In genomic region chr11:28833670-28834069, GRCh38 we compare ENCODE assay signal across 13 cellular contexts.
DNase-seq lines count a peak whose midpoint lies in the region; ATAC-seq and TF ChIP-seq lines count a peak whose summit lies in the region.
"Had no signal": no experiment of that assay in that cellular context is flagged by ENCODE, and none has a peak within 500 bp of the region (broad histone marks: within the 10 kb centered on the region; RNA-seq: fewer than 3 reads in every experiment).

No MANE protein-coding gene starts in this region.

- H3K36me3 ChIP-seq in osteoblast (ENCODE audit: insufficient read depth, low read length) (no peaks in the 10 kb centered on the region), thyroid gland (no peaks in the 10 kb centered on the region), BE2C (no peaks in the 10 kb centered on the region)
- H3K36me3 ChIP-seq: sigmoid colon had no signal

- H3K9me3 Mint-ChIP-seq in activated T-cell treated with anti-CD3 and anti-CD28 coated beads, Interleukin-2, amount 50 U/mL, for 72 hours, result peaks cover 11 to 20% of the 10 kb centered on the region in 2 donors

- intact Hi-C loops in thyroid gland (cut with DNase I), result no loop called here

- no peaks in the 10 kb centered on the region for H4K20me1 ChIP-seq in osteoblast (ENCODE audit: insufficient read depth, low read length)

- no peak overlapping the region for H3K4me3 ChIP-seq in epithelial cell of proximal tubule (ENCODE audit: low read depth, low read length)
- no peak overlapping the region for H3K4me3 ChIP-seq in osteoblast (ENCODE audit: insufficient read depth, low read length)
- no peak overlapping the region for H3K4me3 ChIP-seq in thyroid gland (replicated peaks in 1 of 3)
- no peak overlapping the region for H3K4me3 ChIP-seq in BE2C (ENCODE audit: low read depth, low read length)
- H3K4me3 ChIP-seq: body of pancreas, sigmoid colon had no signal

- H3K27ac ChIP-seq in osteoblast (ENCODE audit: low read depth, low read length) (peak overlapping the region; percentile 97), thyroid gland (no peak overlapping the region)
- H3K27ac ChIP-seq: body of pancreas, sigmoid colon had no signal

- WGBS in thyroid gland, 2 donors, result 56 to 68% methylated on average over 2 of the region's 2 CpGs

- H3K27me3 ChIP-seq in osteoblast (ENCODE audit: insufficient read depth, low read length), result no peaks in the 10 kb centered on the region
- no peaks in the 10 kb centered on the region for H3K27me3 ChIP-seq in thyroid gland
- H3K27me3 ChIP-seq in BE2C, result no peaks in the 10 kb centered on the region
- H3K27me3 ChIP-seq: body of pancreas, sigmoid colon had no signal

- H3K9me3 ChIP-seq in osteoblast (ENCODE audit: low read depth, low read length) (no peaks in the 10 kb centered on the region), thyroid gland (no peaks in the 10 kb centered on the region), BE2C (no peaks in the 10 kb centered on the region)
- H3K9me3 ChIP-seq: body of pancreas, sigmoid colon had no signal

- H3K4me1 ChIP-seq in osteoblast (ENCODE audit: insufficient read depth, low read length) (peaks cover 43% of the 10 kb centered on the region), thyroid gland (no peaks in the 10 kb centered on the region), BE2C (no peaks in the 10 kb centered on the region)
- H3K4me1 ChIP-seq: body of pancreas had no signal

- H3K27me3 Mint-ChIP-seq in activated T-cell treated with anti-CD3 and anti-CD28 coated beads, Interleukin-2, amount 50 U/mL, for 72 hours (ENCODE audit: low read depth), result no peaks in the 10 kb centered on the region

- H3K4me2 ChIP-seq in osteoblast (ENCODE audit: insufficient read depth, low read length), result no peak overlapping the region

- no peak overlapping the region for H3K4me3 Mint-ChIP-seq in activated T-cell treated with anti-CD3 and anti-CD28 coated beads, Interleukin-2, amount 50 U/mL, for 72 hours

- no peak overlapping the region for H3K27ac Mint-ChIP-seq in activated T-cell treated with anti-CD3 and anti-CD28 coated beads, Interleukin-2, amount 50 U/mL, for 72 hours

- H3K4me1 Mint-ChIP-seq in activated T-cell treated with anti-CD3 and anti-CD28 coated beads, Interleukin-2, amount 50 U/mL, for 72 hours (ENCODE audit: low read depth), result no peaks in the 10 kb centered on the region

- H3K36me3 Mint-ChIP-seq in activated T-cell treated with anti-CD3 and anti-CD28 coated beads, Interleukin-2, amount 50 U/mL, for 72 hours (ENCODE audit: insufficient read depth in 2 of 2), result no peaks in the 10 kb centered on the region

- no peaks in the 10 kb centered on the region for H3K79me2 ChIP-seq in osteoblast (ENCODE audit: insufficient read depth, low read length)

- no peak for TF ChIP-seq POLR2A in thyroid gland (IDR thresholded peaks at IDR 0.05)

- DNase-seq in ELR (ENCODE audit: low read depth) (peak; percentile 99), RPMI7951 (ENCODE audit: low read depth) (peak; percentile 84), epithelial cell of proximal tubule (ENCODE audit: low read depth) (peak; percentile 89), osteoblast (ENCODE audit: insufficient read length, low spot score, missing footprints) (no peak), thyroid gland (no peak), BE2C (no peak), NCI-H2029 (lab: John Stamatoyannopoulos, UW) (no peak)
- no peak for DNase-seq in activated T-cell treated with anti-CD3 and anti-CD28 coated beads, Interleukin-2, amount 50 U/mL, for 72 hours
- DNase-seq: body of pancreas, DMS 273 treated with DMSO at 0.1 percent for 48 hours, MM.1S, NCI-H748 treated with DMSO at 0.1 percent for 48 hours, sigmoid colon had no signal

- no peak for TF ChIP-seq CTCF in epithelial cell of proximal tubule (conservative IDR thresholded peaks at IDR 0.05; ENCODE audit: low read depth, low read length)
- TF ChIP-seq CTCF in osteoblast (IDR thresholded peaks at IDR 0.05; ENCODE audit: extremely low read depth, low read depth, low read length), result no peak
- TF ChIP-seq CTCF in thyroid gland (IDR thresholded peaks at IDR 0.05), result no peak
- no peak for TF ChIP-seq CTCF in BE2C (IDR thresholded peaks at IDR 0.05; ENCODE audit: low read depth, low read length)

- H2AFZ ChIP-seq in osteoblast (ENCODE audit: low read length), result no peak overlapping the region

- ATAC-seq in activated T-cell treated with anti-CD3 and anti-CD28 coated beads, Interleukin-2, amount 50 U/mL, for 72 hours (replicated peaks in 1 of 2), result no peak
- ATAC-seq: body of pancreas had no signal

Comparison
In these comparisons a context has a peak if more than half of its experiments do, and no peak if none do; other contexts are left out.
1. DNase-seq: peak in ELR (single experiment), RPMI7951 (single experiment) and epithelial cell of proximal tubule (single experiment); none in osteoblast (single experiment), thyroid gland (0 of 2), BE2C (single experiment), NCI-H2029 (single experiment) and activated T-cell treated with anti-CD3 and anti-CD28 coated beads, Interleukin-2, amount 50 U/mL, for 72 hours (0 of 2).